In genomic region chr1:229258031-229258850, GRCh38 we compare ENCODE assay signal across 8 cellular contexts. TPM values are rescaled to one million over a fixed set of nuclear protein-coding genes. Genes with fewer than 3 reads are reported as not detected.
DNase-seq lines count a peak whose midpoint lies in the region; ATAC-seq, FAIRE-seq and TF ChIP-seq lines count a peak whose summit lies in the region.

No MANE protein-coding gene starts in this region.

- H3K9ac ChIP-seq in neuronal stem cell (ENCODE audit: low read depth, low read length, poor library complexity), result no peak overlapping the region

- peaks cover under 1 to 7% of the 10 kb centered on the region in 2 donors for H3K4me1 ChIP-seq in neuronal stem cell (ENCODE audit: control insufficient read depth in 2 of 2, insufficient read depth in 1 of 2, low read depth in 1 of 2, low read length in 2 of 2)
- no peaks in the 10 kb centered on the region for H3K4me1 ChIP-seq in thoracic aorta (ENCODE audit: control insufficient read depth in 1 of 2, low read depth in 2 of 2)

- H3K36me3 ChIP-seq in neuronal stem cell (replicated peaks in 1 of 2; ENCODE audit: control insufficient read depth in 2 of 2, insufficient read depth in 2 of 2, low read length in 2 of 2), result no peaks in the 10 kb centered on the region
- no peaks in the 10 kb centered on the region for H3K36me3 ChIP-seq in thoracic aorta

- peak overlapping the region; percentile 52 for H3K18ac ChIP-seq in neuronal stem cell (ENCODE audit: low read length)

- no peak overlapping the region for H3K4ac ChIP-seq in neuronal stem cell (ENCODE audit: low read length)

- no peak overlapping the region for H2BK12ac ChIP-seq in neuronal stem cell (ENCODE audit: low read length)

- no peak overlapping the region for H2AK5ac ChIP-seq in neuronal stem cell (ENCODE audit: low read depth, low read length)

- no peak overlapping the region for H3K23ac ChIP-seq in neuronal stem cell (ENCODE audit: low read depth, low read length, poor library complexity)

- H3K79me1 ChIP-seq in neuronal stem cell (ENCODE audit: low read depth, low read length), result no peaks in the 10 kb centered on the region

- H3K27me3 ChIP-seq in neuronal stem cell (ENCODE audit: control insufficient read depth in 3 of 3, insufficient read depth in 3 of 3, low read depth in 1 of 3, low read length in 3 of 3) (no peaks in the 10 kb centered on the region), thoracic aorta (replicated peaks; ENCODE audit: insufficient read depth) (no peaks in the 10 kb centered on the region)

- H2BK15ac ChIP-seq in neuronal stem cell (ENCODE audit: low read length), result no peak overlapping the region

- no CpG with 5 or more reads among the region's 5 CpGs for whole genome bisulfite sequencing in neuronal stem cell (ENCODE audit: extremely low coverage in 2 of 2, insufficient read length in 2 of 2, insufficient replicate concordance in 1 of 2), 2 donors

- peak overlapping the region; percentile 82 for H2AFZ ChIP-seq in neuronal stem cell (ENCODE audit: low read length)

- peak; percentile 81 for FAIRE-seq in RCC 7860 (lab: Jason Lieb, UNC)

- H3K27ac ChIP-seq in neuronal stem cell (replicated peaks; ENCODE audit: low read length), result no peak overlapping the region
- no peak overlapping the region for H3K27ac ChIP-seq in thoracic aorta

- ATAC-seq in thoracic aorta (ENCODE audit: insufficient number of reproducible peaks, low FRiP score, low read depth) (no peak), GM21367 (IDR thresholded peaks at IDR 0.05; ENCODE audit: unreplicated experiment) (no peak)

- H3K9me3 ChIP-seq in neuronal stem cell (replicated peaks in 1 of 2; ENCODE audit: control insufficient read depth in 2 of 2, insufficient read depth in 1 of 2, low read depth in 1 of 2, low read length in 2 of 2) (no peaks in the 10 kb centered on the region), thoracic aorta (no peaks in the 10 kb centered on the region)

- no peak overlapping the region for H2BK120ac ChIP-seq in neuronal stem cell (ENCODE audit: low read depth, low read length)

- peak; percentile 73 for TF ChIP-seq CTCF in fibroblast of mammary gland (conservative IDR thresholded peaks at IDR 0.05; ENCODE audit: control insufficient read depth, insufficient read depth, low read depth, low read length)
- peak; percentile 79 for TF ChIP-seq CTCF in thoracic aorta (IDR thresholded peaks at IDR 0.05)

- H3K4me3 ChIP-seq in fibroblast of mammary gland (ENCODE audit: control insufficient read depth, low read depth, low read length), result no peak overlapping the region
- H3K4me3 ChIP-seq in neuronal stem cell (ENCODE audit: low read length in 2 of 2), result no peak overlapping the region
- H3K4me3 ChIP-seq in thoracic aorta, result no peak overlapping the region

- H2BK5ac ChIP-seq in neuronal stem cell (ENCODE audit: low read length), result no peak overlapping the region

- H3K14ac ChIP-seq in neuronal stem cell (ENCODE audit: low read length), result no peak overlapping the region

- DNase-seq in DMS153 (lab: John Stamatoyannopoulos, UW), result peak; percentile 31
- peak; percentile 58 for DNase-seq in HuH-7 (ENCODE audit: low spot score)
- DNase-seq in RCC 7860 (ENCODE audit: low spot score), result peak; percentile 54
- DNase-seq in activated T-helper 1 cell treated with Interleukin-2 at 50 U/mL for 16 hours (ENCODE audit: low read depth), result peak; percentile 36
- peak; percentile 74 for DNase-seq in fibroblast of mammary gland (ENCODE audit: low read depth)
- DNase-seq in neuronal stem cell (ENCODE audit: low spot score), result peak; percentile 71
- no peak for DNase-seq in thoracic aorta (ENCODE audit: low spot score)

- no peak overlapping the region for H4K91ac ChIP-seq in neuronal stem cell (ENCODE audit: low read depth, low read length, poor library complexity)

- no peak overlapping the region for H4K8ac ChIP-seq in neuronal stem cell (ENCODE audit: low read depth, low read length)

- no peak overlapping the region for H3K4me2 ChIP-seq in neuronal stem cell (ENCODE audit: insufficient read depth, low read length, poor library complexity, severe bottlenecking)

RNA-seq across cellular contexts. Expression of gene RAB4A, which starts 12.7 kb away (rescaled TPM):
- 36.9 TPM for polyA plus RNA-seq in neuronal stem cell (2013, experiment 1 of 2)
- 37.7 TPM for polyA plus RNA-seq in neuronal stem cell (2013, experiment 2 of 2)
- total RNA-seq in thoracic aorta, result 10 to 100 TPM; 25.5 to 29.5 TPM
